1 cellular context compared by ENCODE assay signal in the genomic region with DNA sequence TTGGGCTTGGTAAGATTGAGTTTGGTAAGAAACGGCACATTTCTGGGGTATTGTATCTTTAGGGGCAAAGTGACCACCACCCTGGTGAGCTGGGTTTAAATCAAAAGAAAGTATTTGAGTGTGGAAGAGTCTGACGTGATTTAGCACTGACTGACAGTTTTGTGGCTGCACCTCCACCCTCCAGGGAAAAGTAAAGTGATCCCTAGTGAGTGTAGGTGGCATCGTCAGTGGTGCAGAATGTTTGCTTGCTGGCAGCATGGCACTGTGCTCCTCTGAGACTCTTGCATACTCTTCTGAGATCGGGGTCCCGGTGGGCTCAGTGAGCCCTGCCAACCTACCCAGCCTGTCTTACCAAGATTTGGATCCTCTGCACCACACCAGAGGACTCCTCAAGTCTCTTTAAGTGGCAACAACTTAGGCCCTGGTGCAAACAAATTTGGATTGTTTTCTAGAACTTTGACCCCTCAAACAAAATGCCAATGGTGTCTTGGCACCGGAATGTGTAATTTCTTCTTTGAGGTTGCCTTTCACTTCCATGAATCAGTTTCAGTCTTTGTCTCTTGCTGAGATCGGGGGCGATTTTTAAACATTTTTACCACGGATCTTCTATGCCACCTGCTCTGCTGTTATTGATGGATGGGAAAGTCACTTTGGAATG.
A peak's percentile ranks its signal among the peaks of the same experiment; 100 is the strongest.
TF ChIP-seq lines count a peak whose summit lies in the region.

No MANE protein-coding gene starts in this region.

TF ChIP-seq in GM12878, 131 proteins besides CTCF, POLR2A, EP300 and RAD21 (continued from another document and continues in another):
- TF ChIP-seq MLLT1 (IDR thresholded peaks at IDR 0.05) (no peak), FOS (IDR thresholded peaks at IDR 0.05; ENCODE audit: borderline replicate concordance, extremely low read depth, insufficient read length) (no peak), TCF7 (IDR thresholded peaks at IDR 0.05; ENCODE audit: borderline replicate concordance) (no peak), IRF3 (IDR thresholded peaks at IDR 0.05) (no peak), ETV6 (conservative IDR thresholded peaks at IDR 0.05 in 1 of 2, IDR thresholded peaks at IDR 0.05 in 1 of 2; ENCODE audit: borderline replicate concordance in 1 of 2, low read depth in 1 of 2) (no peak), BHLHE40 (IDR thresholded peaks at IDR 0.05; ENCODE audit: borderline replicate concordance in 1 of 2, low read depth in 2 of 2, low read length in 1 of 2) (no peak), HDGF (IDR thresholded peaks at IDR 0.05) (no peak), SREBF2 (IDR thresholded peaks at IDR 0.05; ENCODE audit: low read length) (no peak), PML (IDR thresholded peaks at IDR 0.05; ENCODE audit: low read length) (0 out of 2 replicates have a peak, but pooled peaks have one; percentile 0), CREB1 (IDR thresholded peaks at IDR 0.05; ENCODE audit: low read depth) (no peak), CHD2 (IDR thresholded peaks at IDR 0.05; ENCODE audit: borderline replicate concordance, low read depth, low read length) (no peak), JUNB (IDR thresholded peaks at IDR 0.05) (no peak), PRDM15 (CRISPR knock-in tag; IDR thresholded peaks at IDR 0.05) (no peak), MAX (IDR thresholded peaks at IDR 0.05; ENCODE audit: low read depth, low read length) (no peak), RELA (IDR thresholded peaks at IDR 0.05; ENCODE audit: borderline replicate concordance, partially characterized antibody) (no peak), ZBTB4 (CRISPR knock-in tag; IDR thresholded peaks at IDR 0.05) (no peak), SMARCA5 (IDR thresholded peaks at IDR 0.05) (no peak), E2F4 (IDR thresholded peaks at IDR 0.05; ENCODE audit: low read depth, low read length) (no peak), RCOR1 (conservative IDR thresholded peaks at IDR 0.05; ENCODE audit: low read depth, low read length) (no peak), BCLAF1 (IDR thresholded peaks at IDR 0.05) (no peak), KAT2A (conservative IDR thresholded peaks at IDR 0.05; ENCODE audit: control insufficient read depth, low read depth, low read length) (no peak), MXI1 (IDR thresholded peaks at IDR 0.05; ENCODE audit: low read depth, low read length) (no peak), MTA2 (IDR thresholded peaks at IDR 0.05; ENCODE audit: low read depth) (no peak), MYB (IDR thresholded peaks at IDR 0.05; ENCODE audit: borderline replicate concordance, low read depth, low read length) (no peak), ASH2L (IDR thresholded peaks at IDR 0.05; ENCODE audit: borderline replicate concordance, low read depth) (no peak), CBX3 (IDR thresholded peaks at IDR 0.05; ENCODE audit: borderline replicate concordance, low read depth) (no peak), TCF12 (IDR thresholded peaks at IDR 0.05; ENCODE audit: low read depth, low read length) (no peak), FOXK2 (IDR thresholded peaks at IDR 0.05) (no peak), PBX3 (IDR thresholded peaks at IDR 0.05; ENCODE audit: insufficient replicate concordance, low read depth, low read length) (no peak), NFIC (IDR thresholded peaks at IDR 0.05; ENCODE audit: low read depth, low read length) (no peak)
- TF ChIP-seq, protein P1, sequence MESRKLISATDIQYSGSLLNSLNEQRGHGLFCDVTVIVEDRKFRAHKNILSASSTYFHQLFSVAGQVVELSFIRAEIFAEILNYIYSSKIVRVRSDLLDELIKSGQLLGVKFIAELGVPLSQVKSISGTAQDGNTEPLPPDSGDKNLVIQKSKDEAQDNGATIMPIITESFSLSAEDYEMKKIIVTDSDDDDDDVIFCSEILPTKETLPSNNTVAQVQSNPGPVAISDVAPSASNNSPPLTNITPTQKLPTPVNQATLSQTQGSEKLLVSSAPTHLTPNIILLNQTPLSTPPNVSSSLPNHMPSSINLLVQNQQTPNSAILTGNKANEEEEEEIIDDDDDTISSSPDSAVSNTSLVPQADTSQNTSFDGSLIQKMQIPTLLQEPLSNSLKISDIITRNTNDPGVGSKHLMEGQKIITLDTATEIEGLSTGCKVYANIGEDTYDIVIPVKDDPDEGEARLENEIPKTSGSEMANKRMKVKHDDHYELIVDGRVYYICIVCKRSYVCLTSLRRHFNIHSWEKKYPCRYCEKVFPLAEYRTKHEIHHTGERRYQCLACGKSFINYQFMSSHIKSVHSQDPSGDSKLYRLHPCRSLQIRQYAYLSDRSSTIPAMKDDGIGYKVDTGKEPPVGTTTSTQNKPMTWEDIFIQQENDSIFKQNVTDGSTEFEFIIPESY (IDR thresholded peaks at IDR 0.05) = no peak
- TF ChIP-seq, protein P2, sequence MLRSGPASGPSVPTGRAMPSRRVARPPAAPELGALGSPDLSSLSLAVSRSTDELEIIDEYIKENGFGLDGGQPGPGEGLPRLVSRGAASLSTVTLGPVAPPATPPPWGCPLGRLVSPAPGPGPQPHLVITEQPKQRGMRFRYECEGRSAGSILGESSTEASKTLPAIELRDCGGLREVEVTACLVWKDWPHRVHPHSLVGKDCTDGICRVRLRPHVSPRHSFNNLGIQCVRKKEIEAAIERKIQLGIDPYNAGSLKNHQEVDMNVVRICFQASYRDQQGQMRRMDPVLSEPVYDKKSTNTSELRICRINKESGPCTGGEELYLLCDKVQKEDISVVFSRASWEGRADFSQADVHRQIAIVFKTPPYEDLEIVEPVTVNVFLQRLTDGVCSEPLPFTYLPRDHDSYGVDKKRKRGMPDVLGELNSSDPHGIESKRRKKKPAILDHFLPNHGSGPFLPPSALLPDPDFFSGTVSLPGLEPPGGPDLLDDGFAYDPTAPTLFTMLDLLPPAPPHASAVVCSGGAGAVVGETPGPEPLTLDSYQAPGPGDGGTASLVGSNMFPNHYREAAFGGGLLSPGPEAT (IDR thresholded peaks at IDR 0.05; ENCODE audit: low read depth) = no peak
